Comparison of ENCODE assay signal across 21 cellular contexts in genomic region chr5:97936246-97936645, GRCh38.
"Had no signal": no experiment of that assay in that cellular context is flagged by ENCODE, and none has a peak within 500 bp of the region (broad histone marks: within the 10 kb centered on the region; RNA-seq: fewer than 3 reads in every experiment).

No MANE protein-coding gene starts in this region.

- H3K4me3 Mint-ChIP-seq: naive thymus-derived CD4-positive, alpha-beta T cell; nephron progenitor cell had no signal

- H3K27me3 Mint-ChIP-seq: naive thymus-derived CD4-positive, alpha-beta T cell had no signal

- H3K27ac Mint-ChIP-seq: naive thymus-derived CD4-positive, alpha-beta T cell; nephron progenitor cell had no signal

- H3K9me3 ChIP-seq: lower lobe of right lung had no signal

- H3K27ac ChIP-seq: coronary artery, dorsolateral prefrontal cortex, esophagus muscularis mucosa, foreskin keratinocyte, hepatocyte, left lung, lower lobe of right lung, stomach had no signal

- DNase-seq: caudate nucleus; dorsolateral prefrontal cortex; effector CD8-positive, alpha-beta T cell; foreskin keratinocyte; left lung; lower lobe of right lung; mesendoderm; naive thymus-derived CD4-positive, alpha-beta T cell; nephron progenitor cell; posterior cingulate gyrus; right cardiac atrium; small intestine; stimulated activated CD4-positive, alpha-beta T cell treated with anti-CD3 and anti-CD28 coated beads, Interleukin-12 subunit alpha, Interleukin-12 subunit beta, amount 100 ng/mL, for 4 hours; stimulated activated naive CD4-positive, alpha-beta T cell; stomach; substantia nigra; trophoblast cell had no signal

- H3K4me2 ChIP-seq: hepatocyte had no signal

- H3K4me3 ChIP-seq: coronary artery, dorsolateral prefrontal cortex, esophagus muscularis mucosa, hepatocyte, left lung, lower lobe of right lung, stomach had no signal

- H3K27me3 ChIP-seq: dorsolateral prefrontal cortex, esophagus muscularis mucosa, foreskin keratinocyte, hepatocyte, left lung, stomach had no signal

- H3K79me2 ChIP-seq: hepatocyte had no signal

- H3K36me3 ChIP-seq: esophagus muscularis mucosa, left lung, lower lobe of right lung, stomach had no signal

- H3K36me3 Mint-ChIP-seq: naive thymus-derived CD4-positive, alpha-beta T cell had no signal

- FAIRE-seq: islet of Langerhans had no signal

- H3K4me1 ChIP-seq: esophagus muscularis mucosa, foreskin keratinocyte, left lung, lower lobe of right lung, stomach had no signal

- ATAC-seq: foreskin keratinocyte; left lung; lower lobe of right lung; naive thymus-derived CD4-positive, alpha-beta T cell; right cardiac atrium had no signal

- H3K4me1 Mint-ChIP-seq: naive thymus-derived CD4-positive, alpha-beta T cell; nephron progenitor cell had no signal

- H2AFZ ChIP-seq: hepatocyte had no signal

- H3K9me3 Mint-ChIP-seq: nephron progenitor cell had no signal
